In genomic region chr1:192807968-192808587, GRCh38 we compare ENCODE assay signal across 8 cellular contexts. TPM values are rescaled to one million over a fixed set of nuclear protein-coding genes. Genes with fewer than 3 reads are reported as not detected.
DNase-seq lines count a peak whose midpoint lies in the region; ATAC-seq lines count a peak whose summit lies in the region.

No MANE protein-coding gene starts in this region.

- H3K36me3 Mint-ChIP-seq in CD4-positive, CD25-positive, alpha-beta regulatory T cell = no peaks in the 10 kb centered on the region
- peaks cover 7% of the 10 kb centered on the region for H3K36me3 Mint-ChIP-seq in activated naive CD8-positive, alpha-beta T cell treated with anti-CD3 and anti-CD28 coated beads for 36 hours

- no peaks in the 10 kb centered on the region for H3K27me3 Mint-ChIP-seq in CD4-positive, CD25-positive, alpha-beta regulatory T cell
- no peaks in the 10 kb centered on the region for H3K27me3 Mint-ChIP-seq in activated naive CD8-positive, alpha-beta T cell treated with anti-CD3 and anti-CD28 coated beads for 36 hours

- no peaks in the 10 kb centered on the region for H3K9me3 Mint-ChIP-seq in CD4-positive, CD25-positive, alpha-beta regulatory T cell
- H3K9me3 Mint-ChIP-seq in activated naive CD8-positive, alpha-beta T cell treated with anti-CD3 and anti-CD28 coated beads for 36 hours = no peaks in the 10 kb centered on the region

- peak overlapping the region; percentile 87 to 96 (median 94) for H3K27ac Mint-ChIP-seq in CD4-positive, CD25-positive, alpha-beta regulatory T cell
- peak overlapping the region; percentile 79 for H3K27ac Mint-ChIP-seq in activated naive CD8-positive, alpha-beta T cell treated with anti-CD3 and anti-CD28 coated beads for 36 hours

- peak overlapping the region; percentile 97 to 99 (median 98) for H3K4me3 Mint-ChIP-seq in CD4-positive, CD25-positive, alpha-beta regulatory T cell
- H3K4me3 Mint-ChIP-seq in activated naive CD8-positive, alpha-beta T cell treated with anti-CD3 and anti-CD28 coated beads for 36 hours = peak overlapping the region; percentile 97

- H3K4me3 ChIP-seq in CD4-positive, CD25-positive, alpha-beta regulatory T cell (ENCODE audit: low read depth, low read length) = peak overlapping the region; percentile 87
- H3K4me3 ChIP-seq in HUES6 (ENCODE audit: low read depth, low read length) = peak overlapping the region; percentile 83
- H3K4me3 ChIP-seq in iPS-11a (ENCODE audit: low read depth, low read length) = peak overlapping the region; percentile 96
- peak overlapping the region; percentile 90 to 96 (median 95) for H3K4me3 ChIP-seq in skeletal muscle tissue (ENCODE audit: low read length in 3 of 3)

- no peaks in the 10 kb centered on the region for H3K9me3 ChIP-seq in CD4-positive, CD25-positive, alpha-beta regulatory T cell (ENCODE audit: control insufficient read depth in 2 of 2, low read length in 2 of 2)
- H3K9me3 ChIP-seq in HUES6 (ENCODE audit: control insufficient read depth, insufficient read depth, low read depth, low read length) (no peaks in the 10 kb centered on the region), skeletal muscle tissue (ENCODE audit: control insufficient read depth in 3 of 3, low read length in 3 of 3) (no peaks in the 10 kb centered on the region)

- peak overlapping the region; percentile 78 for H3K27ac ChIP-seq in CD4-positive, CD25-positive, alpha-beta regulatory T cell (ENCODE audit: insufficient read depth, low read length, poor library complexity, severe bottlenecking)
- H3K27ac ChIP-seq in HUES6 (ENCODE audit: low read depth, low read length) (peak overlapping the region; percentile 22; the same call in 1 of the 2 replicates), skeletal muscle tissue (ENCODE audit: low read depth, low read length) (peak overlapping the region; percentile 91)

- H3K4me1 ChIP-seq in CD4-positive, CD25-positive, alpha-beta regulatory T cell (ENCODE audit: control insufficient read depth, insufficient read depth, low read length, poor library complexity, severe bottlenecking) = peaks cover 30% of the 10 kb centered on the region
- H3K4me1 ChIP-seq in HUES6 (ENCODE audit: control insufficient read depth, insufficient read depth, low read length) (peaks cover 24% of the 10 kb centered on the region), skeletal muscle tissue (ENCODE audit: control insufficient read depth in 3 of 3, insufficient read depth in 3 of 3, low read length in 3 of 3) (peaks cover 4 to 26% (median 10%) of the 10 kb centered on the region in 3 donors)

- no peak for DNase-seq in CD4-positive, CD25-positive, alpha-beta regulatory T cell
- DNase-seq in activated naive CD8-positive, alpha-beta T cell treated with anti-CD3 and anti-CD28 coated beads for 36 hours = no peak
- no peak for DNase-seq in ecto neural progenitor cell (ENCODE audit: low spot score)

- H3K36me3 ChIP-seq in CD4-positive, CD25-positive, alpha-beta regulatory T cell (ENCODE audit: control insufficient read depth, insufficient read depth, low read length) = peaks cover 10% of the 10 kb centered on the region
- H3K36me3 ChIP-seq in HUES6 (ENCODE audit: control insufficient read depth, insufficient read depth, low read length) (peaks cover 22% of the 10 kb centered on the region), skeletal muscle tissue (ENCODE audit: control insufficient read depth in 3 of 3, insufficient read depth in 3 of 3, low read length in 3 of 3) (peaks cover 0 to 8% (median 2%) of the 10 kb centered on the region in 3 donors)

- H3K4me1 Mint-ChIP-seq in CD4-positive, CD25-positive, alpha-beta regulatory T cell = peaks cover 23 to 38% (median 33%) of the 10 kb centered on the region in 4 donors
- H3K4me1 Mint-ChIP-seq in activated naive CD8-positive, alpha-beta T cell treated with anti-CD3 and anti-CD28 coated beads for 36 hours = peaks cover 28% of the 10 kb centered on the region

- peak overlapping the region; percentile 78 for H3K9ac ChIP-seq in HUES6 (ENCODE audit: low read length)
- H3K9ac ChIP-seq in skeletal muscle tissue (ENCODE audit: low read depth in 1 of 3, low read length in 3 of 3) = peak overlapping the region; percentile 74 to 85 (median 75)

- H3K27me3 ChIP-seq in CD4-positive, CD25-positive, alpha-beta regulatory T cell (ENCODE audit: control insufficient read depth, insufficient read depth, low read length) = no peaks in the 10 kb centered on the region
- H3K27me3 ChIP-seq in HUES6 (ENCODE audit: control insufficient read depth, insufficient read depth, low read length) (peaks cover 8% of the 10 kb centered on the region; the same call in 1 of the 2 replicates), skeletal muscle tissue (ENCODE audit: control insufficient read depth in 3 of 3, insufficient read depth in 3 of 3, low read length in 3 of 3) (no peaks in the 10 kb centered on the region)

- no peak for ATAC-seq in CD4-positive, CD25-positive, alpha-beta regulatory T cell (ENCODE audit: low read depth in 2 of 2)
- ATAC-seq in activated CD4-positive, CD25-positive, alpha-beta regulatory T cell treated with anti-CD3 and anti-CD28 coated beads, Interleukin-2, amount 50 U/mL, for 24 hours = no peak
- ATAC-seq in GM21825 (IDR thresholded peaks at IDR 0.05; ENCODE audit: unreplicated experiment) = no peak

RNA-seq across cellular contexts. Expression of gene RGS2, which starts 0.8 kb away (rescaled TPM):
- 156 TPM for total RNA-seq in CD4-positive, CD25-positive, alpha-beta regulatory T cell
- polyA plus RNA-seq in CD4-positive, CD25-positive, alpha-beta regulatory T cell = 10 to 100 TPM; 19.7 to 45.6 (median 26.4) TPM
- 1 to 10 TPM; 5.1 to 6.1 TPM for total RNA-seq in activated naive CD8-positive, alpha-beta T cell treated with anti-CD3 and anti-CD28 coated beads for 36 hours
- total RNA-seq in skeletal muscle tissue = 110 TPM

Comparison
In these comparisons a context has a peak if more than half of its experiments do, and no peak if none do; other contexts are left out.
1. H3K27ac ChIP-seq: peak in every context shown above with its lines; median percentile 91 in skeletal muscle tissue; 78 in CD4-positive, CD25-positive, alpha-beta regulatory T cell; 22 in HUES6.
2. RNA of gene RGS2, which starts 0.8 kb away (total RNA-seq): 156 TPM in CD4-positive, CD25-positive, alpha-beta regulatory T cell (single experiment) and 110 TPM in skeletal muscle tissue (single experiment); 5.1 to 6.1 TPM in activated naive CD8-positive, alpha-beta T cell treated with anti-CD3 and anti-CD28 coated beads for 36 hours; every median in the first group is over 10 times any median in the second.
3. Peak in every context shown above with its lines, with median percentiles within 50 percentile points of each other: H3K4me3 ChIP-seq.